ENCODE assay signal across 1 cellular context in the genomic region with DNA sequence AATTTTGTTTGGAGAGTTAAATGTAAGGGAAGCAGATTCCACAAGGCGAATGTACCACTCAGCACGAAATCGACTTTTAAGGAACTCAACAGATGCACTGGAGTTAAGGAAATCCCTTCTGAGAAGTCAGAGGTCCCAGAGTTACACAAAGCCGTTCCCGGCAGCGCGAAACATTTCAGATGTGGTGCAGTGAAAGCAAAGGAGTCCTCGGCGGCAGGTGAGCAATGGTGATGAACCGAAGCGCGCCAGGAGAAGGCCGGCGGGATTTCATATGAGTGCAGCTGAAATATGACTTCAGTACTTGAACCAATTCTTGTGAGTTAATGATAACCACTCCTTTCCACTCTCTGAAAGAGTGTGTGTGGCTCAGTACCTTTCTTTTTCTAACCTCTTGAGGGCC.
TF ChIP-seq lines count a peak whose summit lies in the region.

No MANE protein-coding gene starts in this region.

TF ChIP-seq in GM23338, 12 proteins besides CTCF, POLR2A, EP300 and RAD21 (continued from another document):
- no peak for TF ChIP-seq CREB1 (CRISPR knock-in tag; IDR thresholded peaks at IDR 0.05; ENCODE audit: low read depth)
- no peak for TF ChIP-seq ZNF331 (CRISPR knock-in tag; IDR thresholded peaks at IDR 0.05; ENCODE audit: low read depth)
